In the genomic region with DNA sequence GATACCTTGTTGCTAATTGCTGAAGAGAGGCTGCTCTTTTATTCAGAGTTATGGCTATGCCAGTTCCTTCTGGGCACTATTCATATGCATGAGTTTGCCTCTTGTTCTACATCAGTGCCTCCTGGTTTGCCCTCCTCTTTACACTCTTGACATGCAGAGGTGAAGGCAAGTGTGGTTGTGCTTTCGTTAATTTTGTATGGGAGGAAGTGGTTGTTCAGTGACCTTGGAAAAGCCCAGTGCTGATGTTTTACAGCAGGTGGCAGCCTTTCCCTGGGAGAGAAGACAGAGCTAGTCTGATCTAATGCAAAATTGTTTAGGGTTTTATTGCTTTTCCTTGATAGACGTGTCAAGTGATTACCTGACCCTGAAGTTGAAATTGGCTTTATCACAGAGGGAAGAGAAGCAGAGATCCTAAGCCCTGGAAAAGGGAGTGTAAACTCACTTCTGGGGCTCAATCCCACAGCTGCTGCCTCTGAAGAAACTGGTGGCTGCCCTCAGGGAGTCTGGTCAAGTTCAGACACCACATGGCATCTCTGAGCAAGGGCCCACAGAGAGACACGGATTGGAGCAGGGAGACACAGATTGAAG, we compare ENCODE assay signal across 8 cellular contexts. TPM values are rescaled to one million over a fixed set of nuclear protein-coding genes. Genes with fewer than 3 reads are reported as not detected.
DNase-seq lines count a peak whose midpoint lies in the region; ATAC-seq and TF ChIP-seq lines count a peak whose summit lies in the region.

No MANE protein-coding gene starts in this region.

- no peak overlapping the region; a peak in 1 of 4 replicates for H3K27ac ChIP-seq in SK-N-SH (ENCODE audit: low read depth in 2 of 2, low read length in 1 of 2)

- H3K36me3 Mint-ChIP-seq in glutamatergic neuron (ENCODE audit: unreplicated experiment): no peaks in the 10 kb centered on the region

- H3K4me1 Mint-ChIP-seq in glutamatergic neuron (ENCODE audit: low read depth, unreplicated experiment): peaks cover 6% of the 10 kb centered on the region

- no peaks in the 10 kb centered on the region for H4K20me1 ChIP-seq in SK-N-SH (ENCODE audit: insufficient read depth)

- TF ChIP-seq RAD21 in SK-N-SH (IDR thresholded peaks at IDR 0.05; ENCODE audit: low read length): peak; percentile 98

- H3K27me3 Mint-ChIP-seq in glutamatergic neuron (ENCODE audit: unreplicated experiment): no peaks in the 10 kb centered on the region

- H3K4me3 Mint-ChIP-seq in glutamatergic neuron (ENCODE audit: unreplicated experiment): no peak overlapping the region

- TF ChIP-seq CTCF in GM10266 (IDR thresholded peaks at IDR 0.05; ENCODE audit: control insufficient read depth, insufficient read depth, low read depth, missing control alignments): peak; percentile 83
- peak; percentile 90 for TF ChIP-seq CTCF in NB4 (IDR thresholded peaks at IDR 0.05; ENCODE audit: low read depth, low read length)
- TF ChIP-seq CTCF in SK-N-SH (IDR thresholded peaks at IDR 0.05): peak; percentile 91
- no peak for TF ChIP-seq CTCF in glutamatergic neuron (IDR thresholded peaks at IDR 0.05; ENCODE audit: partially characterized antibody, unreplicated experiment)

- CTCF ChIA-PET in HEK293T (lab: Yijun Ruan, JAX) (interaction anchor here (0.8 to 1.6 kb wide), 3 partner anchors 92 to 281 kb away, joined by 4 to 7 read pairs (median 6); no protein-coding TSS in a partner anchor), SK-N-SH (lab: Yijun Ruan, JAX) (interaction anchor here (0.6 to 9.9 kb wide), 51 partner anchors 8 to 839 kb away, joined by 3 to 235 read pairs (median 4); a partner anchor contains a TSS)

- no peaks in the 10 kb centered on the region for H3K36me3 ChIP-seq in SK-N-SH (replicated peaks in 1 of 2; ENCODE audit: control insufficient read depth in 1 of 2, insufficient read depth in 2 of 2, low read length in 1 of 2)

- no peaks in the 10 kb centered on the region for H3F3A ChIP-seq in SK-N-SH (replicated peaks; ENCODE audit: insufficient read depth)

- H3K4me1 ChIP-seq in SK-N-SH (ENCODE audit: control insufficient read depth in 1 of 2, insufficient read depth in 2 of 2, low read depth in 1 of 2, low read length in 1 of 2): peaks cover 0 to 19% of the 10 kb centered on the region in 2 experiments; a peak in 2 of 4 replicates

- no peak overlapping the region for H3K27ac Mint-ChIP-seq in glutamatergic neuron (ENCODE audit: unreplicated experiment)

- POLR2A ChIA-PET in HEK293T (lab: Yijun Ruan, JAX): interaction anchor here (1.0 to 1.3 kb wide), 2 partner anchors 278 to 280 kb away, joined by 3 to 5 read pairs; no protein-coding TSS in a partner anchor
- POLR2A ChIA-PET in SK-N-SH (lab: Yijun Ruan, JAX): interaction anchor here (1.0 kb wide), 1 partner anchor 278 kb away, joined by 5 read pairs; no protein-coding TSS in a partner anchor

- no peak for TF ChIP-seq POLR2A in NB4 (IDR thresholded peaks at IDR 0.05; ENCODE audit: extremely low read depth, insufficient read length)

- peak overlapping the region; percentile 16; the same call in 1 of the 2 replicates for H2AFZ ChIP-seq in SK-N-SH (ENCODE audit: low read depth)

- no peaks in the 10 kb centered on the region for H3K9me2 ChIP-seq in SK-N-SH

- H3K9me3 Mint-ChIP-seq in glutamatergic neuron (ENCODE audit: unreplicated experiment): peaks cover 2% of the 10 kb centered on the region

- DNase-seq in GM10266 (ENCODE audit: extremely low spot score) (peak; percentile 74), HEK293T (ENCODE audit: extremely low spot score) (peak; percentile 66), NB4 (ENCODE audit: low read depth) (peak; percentile 82), SK-N-SH (peak; percentile 71), glutamatergic neuron (peak; percentile 46), putamen (ENCODE audit: low spot score) (peak; percentile 76)
- peak; percentile 68 for DNase-seq in activated naive CD4-positive, alpha-beta T cell treated with anti-CD3 and anti-CD28 coated beads, Interleukin-2, amount 50 U/mL, for 16 hours

- H3K27me3 ChIP-seq in SK-N-SH (ENCODE audit: insufficient read depth): no peaks in the 10 kb centered on the region

- H3K9ac ChIP-seq in SK-N-SH: no peak overlapping the region

- H3K4me3 ChIP-seq in NB4 (ENCODE audit: low read depth, low read length): no peak overlapping the region
- no peak overlapping the region for H3K4me3 ChIP-seq in SK-N-SH (ENCODE audit: low read depth in 2 of 2, low read length in 1 of 2)

- WGBS in SK-N-SH (ENCODE audit: low lambda C conversion rate): 13% methylated on average over 3 of the region's 3 CpGs

- H3K4me2 ChIP-seq in SK-N-SH: no peak overlapping the region

- ATAC-seq in HG03521 (IDR thresholded peaks at IDR 0.05; ENCODE audit: unreplicated experiment): no peak

- H3K79me2 ChIP-seq in SK-N-SH (ENCODE audit: insufficient read depth): no peaks in the 10 kb centered on the region

- H3K9me3 ChIP-seq in SK-N-SH: no peaks in the 10 kb centered on the region

- no peak for TF ChIP-seq EP300 in SK-N-SH (IDR thresholded peaks at IDR 0.05; ENCODE audit: borderline replicate concordance in 1 of 2, low read depth in 1 of 2, low read length in 1 of 2)

TF ChIP-seq in HEK293T, 16 proteins besides CTCF, POLR2A, EP300 and RAD21:
- TF ChIP-seq, protein P1, sequence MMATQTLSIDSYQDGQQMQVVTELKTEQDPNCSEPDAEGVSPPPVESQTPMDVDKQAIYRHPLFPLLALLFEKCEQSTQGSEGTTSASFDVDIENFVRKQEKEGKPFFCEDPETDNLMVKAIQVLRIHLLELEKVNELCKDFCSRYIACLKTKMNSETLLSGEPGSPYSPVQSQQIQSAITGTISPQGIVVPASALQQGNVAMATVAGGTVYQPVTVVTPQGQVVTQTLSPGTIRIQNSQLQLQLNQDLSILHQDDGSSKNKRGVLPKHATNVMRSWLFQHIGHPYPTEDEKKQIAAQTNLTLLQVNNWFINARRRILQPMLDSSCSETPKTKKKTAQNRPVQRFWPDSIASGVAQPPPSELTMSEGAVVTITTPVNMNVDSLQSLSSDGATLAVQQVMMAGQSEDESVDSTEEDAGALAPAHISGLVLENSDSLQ (IDR thresholded peaks at IDR 0.05): peak; percentile 85
- TF ChIP-seq BHLHE40 (IDR thresholded peaks at IDR 0.05; ENCODE audit: borderline replicate concordance): no peak

TF ChIP-seq in SK-N-SH, 30 proteins besides CTCF, POLR2A, EP300 and RAD21:
- TF ChIP-seq CHD2 (IDR thresholded peaks at IDR 0.05; ENCODE audit: low read length, partially characterized antibody) (peak; percentile 32), RCOR1 (IDR thresholded peaks at IDR 0.05; ENCODE audit: low read length) (peak; percentile 32; the same call in 1 of the 2 replicates), MXI1 (IDR thresholded peaks at IDR 0.05; ENCODE audit: low read depth, low read length) (peak; percentile 7; the same call in 1 of the 2 replicates), JUND (IDR thresholded peaks at IDR 0.05) (no peak), SIN3A (IDR thresholded peaks at IDR 0.05; ENCODE audit: borderline replicate concordance, low read depth, low read length) (no peak), NRF1 (IDR thresholded peaks at IDR 0.05; ENCODE audit: low read depth, low read length) (no peak), SMC3 (IDR thresholded peaks at IDR 0.05; ENCODE audit: low read depth, low read length) (peak; percentile 94), RFX5 (IDR thresholded peaks at IDR 0.05; ENCODE audit: low read length) (peak; percentile 33; the same call in 1 of the 2 replicates)
- TF ChIP-seq, protein P2, sequence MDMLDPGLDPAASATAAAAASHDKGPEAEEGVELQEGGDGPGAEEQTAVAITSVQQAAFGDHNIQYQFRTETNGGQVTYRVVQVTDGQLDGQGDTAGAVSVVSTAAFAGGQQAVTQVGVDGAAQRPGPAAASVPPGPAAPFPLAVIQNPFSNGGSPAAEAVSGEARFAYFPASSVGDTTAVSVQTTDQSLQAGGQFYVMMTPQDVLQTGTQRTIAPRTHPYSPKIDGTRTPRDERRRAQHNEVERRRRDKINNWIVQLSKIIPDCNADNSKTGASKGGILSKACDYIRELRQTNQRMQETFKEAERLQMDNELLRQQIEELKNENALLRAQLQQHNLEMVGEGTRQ (IDR thresholded peaks at IDR 0.05; ENCODE audit: borderline replicate concordance, low read depth, low read length): no peak

RNA-seq across cellular contexts. Expression of a gene that starts 30.5 kb away (rescaled TPM):
- polyA plus RNA-seq in SK-N-SH (2012; rRNA removed): 5.3 and 8.0 TPM in 2 replicates
- 7.9 and 8.5 TPM in 2 replicates for polyA plus RNA-seq in SK-N-SH (2012; cell fraction: cytosol; rRNA removed)
- polyA plus RNA-seq in SK-N-SH (2012; cell fraction: nucleus; rRNA removed): 4.8 and 13.6 TPM in 2 replicates
- 18.7 TPM for total RNA-seq in glutamatergic neuron (ENCODE audit: unreplicated experiment)
